Comparison of ENCODE assay signal across 17 cellular contexts in the genomic region with DNA sequence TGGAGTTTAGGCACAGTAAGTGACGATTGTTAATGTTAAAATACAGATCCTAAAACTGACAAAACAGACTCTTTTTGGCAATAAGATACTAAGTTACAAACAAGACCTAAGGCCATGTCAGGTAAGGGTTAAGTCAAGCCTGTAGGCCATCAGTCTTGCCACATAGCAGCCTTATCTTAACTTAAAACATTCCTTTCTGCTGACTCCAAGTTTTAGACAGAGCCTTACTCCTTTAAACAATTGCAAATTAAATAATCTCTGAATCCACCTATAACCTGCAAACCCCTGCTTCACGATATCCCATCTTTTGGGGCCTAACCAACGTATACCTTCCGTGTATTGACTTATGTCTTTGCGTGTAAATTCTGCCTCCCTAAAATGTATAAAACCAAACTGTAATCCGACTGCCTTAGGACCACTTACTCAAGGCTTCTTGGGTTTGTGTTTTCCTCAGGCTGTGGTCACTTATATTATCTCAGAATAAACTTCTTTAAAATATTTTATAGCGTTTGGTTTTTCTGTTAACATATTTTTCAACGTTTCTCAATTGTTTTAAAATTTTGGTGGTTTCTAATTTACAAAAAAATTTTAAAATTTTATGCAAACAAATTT.
DNase-seq lines count a peak whose midpoint lies in the region; ATAC-seq, FAIRE-seq and TF ChIP-seq lines count a peak whose summit lies in the region.
"Had no signal": no experiment of that assay in that cellular context is flagged by ENCODE, and none has a peak within 500 bp of the region (broad histone marks: within the 10 kb centered on the region; RNA-seq: fewer than 3 reads in every experiment).

No MANE protein-coding gene starts in this region.

- H3K4me3 ChIP-seq in Panc1 (ENCODE audit: low read depth in 2 of 2, low read length in 2 of 2) (no peak overlapping the region), H1 (ENCODE audit: extremely low read depth in 1 of 4, insufficient read depth in 2 of 4, low read depth in 3 of 4, low read length in 4 of 4) (no peak overlapping the region), right cardiac atrium (ENCODE audit: low read length) (no peak overlapping the region)
- H3K4me3 ChIP-seq: ascending aorta had no signal

- H3K56ac ChIP-seq in H1 (replicated peaks; ENCODE audit: insufficient read length, low read depth, low read length) = no peak overlapping the region

- no peak overlapping the region for H4K8ac ChIP-seq in H1 (ENCODE audit: extremely low read depth, insufficient read depth, low read length)

- peak overlapping the region; percentile 48; the same call in 1 of the 2 replicates for H3K27ac ChIP-seq in Panc1 (ENCODE audit: low read length)
- H3K27ac ChIP-seq in H1 (ENCODE audit: low read depth, low read length) = no peak overlapping the region
- no peak overlapping the region for H3K27ac ChIP-seq in right cardiac atrium (ENCODE audit: low read length)
- H3K27ac ChIP-seq: ascending aorta had no signal

- no peak overlapping the region for H4K5ac ChIP-seq in H1 (ENCODE audit: insufficient read length, low read depth, low read length)

- H3K9ac ChIP-seq in H1 (replicated peaks in 1 of 4; ENCODE audit: extremely low read depth in 1 of 4, low read depth in 3 of 4, low read length in 3 of 4) = no peak overlapping the region

- H3K79me1 ChIP-seq in H1 (ENCODE audit: low read depth, low read length) = no peaks in the 10 kb centered on the region

- H3K27ac Mint-ChIP-seq in mesothelial cell of epicardium = peak overlapping the region; percentile 81
- no peak overlapping the region for H3K27ac Mint-ChIP-seq in naive thymus-derived CD8-positive, alpha-beta T cell
- H3K27ac Mint-ChIP-seq: activated CD8-positive, alpha-beta memory T cell treated with anti-CD3 and anti-CD28 coated beads, Interleukin-2, amount 10 ng/mL, durations not matched to agents 7 days and 5 days; naive thymus-derived CD4-positive, alpha-beta T cell; T-helper 1 cell treated with Interleukin-12 subunit alpha and Interleukin-12 subunit beta and Interleukin-4 antibody, amounts not matched to agents 30 μg/mL and 1 μg/mL, for 36 hours had no signal

- no peaks in the 10 kb centered on the region for H3K79me2 ChIP-seq in H1 (ENCODE audit: control insufficient read depth in 1 of 2, insufficient read depth in 2 of 2, low read length in 2 of 2)

- H2BK12ac ChIP-seq in H1 (ENCODE audit: low read depth, low read length) = no peak overlapping the region

- H3K23me2 ChIP-seq in H1 (ENCODE audit: low read depth, low read length) = no peaks in the 10 kb centered on the region

- no peaks in the 10 kb centered on the region for H3K27me3 Mint-ChIP-seq in mesothelial cell of epicardium (ENCODE audit: low read depth)
- H3K27me3 Mint-ChIP-seq in naive thymus-derived CD8-positive, alpha-beta T cell = no peaks in the 10 kb centered on the region
- H3K27me3 Mint-ChIP-seq: activated CD8-positive, alpha-beta memory T cell treated with anti-CD3 and anti-CD28 coated beads, Interleukin-2, amount 10 ng/mL, durations not matched to agents 7 days and 5 days had no signal

- H3K4me2 ChIP-seq in H1 (ENCODE audit: insufficient read depth in 1 of 2, low read depth in 2 of 2, low read length in 2 of 2) = no peak overlapping the region

- no peak overlapping the region for H3K4me3 Mint-ChIP-seq in mesothelial cell of epicardium
- H3K4me3 Mint-ChIP-seq in naive thymus-derived CD8-positive, alpha-beta T cell = no peak overlapping the region
- H3K4me3 Mint-ChIP-seq: activated CD8-positive, alpha-beta memory T cell treated with anti-CD3 and anti-CD28 coated beads, Interleukin-2, amount 10 ng/mL, durations not matched to agents 7 days and 5 days; naive thymus-derived CD4-positive, alpha-beta T cell; T-helper 1 cell treated with Interleukin-12 subunit alpha and Interleukin-12 subunit beta and Interleukin-4 antibody, amounts not matched to agents 30 μg/mL and 1 μg/mL, for 36 hours had no signal

- in situ Hi-C loops in Panc1 (cut with HindIII; ENCODE audit: low pct_unique_long_range_greater_than_20kb, low sequenced_read_pairs) = no loop called here

- no peak for TF ChIP-seq RAD21 in H1 (IDR thresholded peaks at IDR 0.05 in 1 of 2, conservative IDR thresholded peaks at IDR 0.05 in 1 of 2; ENCODE audit: low read depth in 2 of 2, low read length in 2 of 2)

- no peak overlapping the region for H3K4ac ChIP-seq in H1 (replicated peaks; ENCODE audit: insufficient read length, low read depth, low read length)

- no peak overlapping the region for H3K23ac ChIP-seq in H1 (ENCODE audit: insufficient read length)

- H3K36me3 Mint-ChIP-seq in mesothelial cell of epicardium = peaks cover 4% of the 10 kb centered on the region
- peaks cover 0 to 2% (median 0%) of the 10 kb centered on the region in 3 donors for H3K36me3 Mint-ChIP-seq in naive thymus-derived CD8-positive, alpha-beta T cell
- H3K36me3 Mint-ChIP-seq: activated CD8-positive, alpha-beta memory T cell treated with anti-CD3 and anti-CD28 coated beads, Interleukin-2, amount 10 ng/mL, durations not matched to agents 7 days and 5 days had no signal

- H2AK5ac ChIP-seq in H1 (ENCODE audit: low read depth, low read length) = no peak overlapping the region

- peak overlapping the region; percentile 89 for H2AFZ ChIP-seq in H1 (ENCODE audit: low read length)

- no peak overlapping the region for H2BK5ac ChIP-seq in H1 (ENCODE audit: low read depth, low read length)

- CTCF ChIA-PET in Panc1 (lab: Charles Lee) (no interaction called here), H1 (lab: Charles Lee; ENCODE audit: partially characterized antibody) (interaction anchor here (1.1 to 1.8 kb wide), 2 partner anchors 15 kb away, joined by 3 to 6 read pairs; no protein-coding TSS in a partner anchor)

- intact Hi-C loops in Panc1 (cut with micrococcal nuclease; ENCODE audit: unreplicated experiment) = loop anchor here (10.0 kb wide), 1 partner anchor 201 kb away; no protein-coding TSS in a partner anchor
- intact Hi-C loops in right cardiac atrium (cut with DNase I) = loop anchor here in 1 of 4 donors (10.0 kb wide), 1 partner anchor 201 kb away; no protein-coding TSS in a partner anchor

- H4K20me1 ChIP-seq in H1 (replicated peaks in 1 of 2; ENCODE audit: control insufficient read depth in 1 of 2, insufficient read depth in 2 of 2, low read length in 2 of 2) = no peaks in the 10 kb centered on the region

- ATAC-seq in Panc1 = peak; percentile 87
- no peak for ATAC-seq in HG02623 (IDR thresholded peaks at IDR 0.05; ENCODE audit: unreplicated experiment)
- no peak for ATAC-seq in right cardiac atrium
- no peak for ATAC-seq in naive thymus-derived CD8-positive, alpha-beta T cell
- ATAC-seq: activated CD4-positive, CD25-positive, alpha-beta regulatory T cell treated with anti-CD3 and anti-CD28 coated beads, Interleukin-2, amount 50 U/mL, for 24 hours; activated CD8-positive, alpha-beta memory T cell treated with anti-CD3 and anti-CD28 coated beads, Interleukin-2, amount 10 ng/mL, durations not matched to agents 7 days and 5 days; naive thymus-derived CD4-positive, alpha-beta T cell had no signal

- H3K4me1 ChIP-seq in Panc1 (ENCODE audit: control insufficient read depth, insufficient read depth, low read length) = peaks cover 18% of the 10 kb centered on the region
- peaks cover 0 to 2% (median 0%) of the 10 kb centered on the region in 4 experiments; a peak in 1 of 7 replicates for H3K4me1 ChIP-seq in H1 (replicated peaks in 1 of 4; ENCODE audit: control insufficient read depth in 3 of 4, insufficient read depth in 4 of 4, low read length in 3 of 4)
- no peaks in the 10 kb centered on the region for H3K4me1 ChIP-seq in right cardiac atrium (ENCODE audit: control insufficient read depth, insufficient read depth, low read length)
- H3K4me1 ChIP-seq: ascending aorta had no signal

- DNase-seq in ELR (ENCODE audit: low read depth) (peak; percentile 34), Panc1 (ENCODE audit: low read depth, low spot score) (no peak), H1 (ENCODE audit: low read depth in 1 of 2, low spot score in 2 of 2) (no peak), mesothelial cell of epicardium (ENCODE audit: low spot score in 2 of 2, unreplicated experiment in 2 of 2) (no peak), NCI-H2171 (lab: John Stamatoyannopoulos, UW) (no peak), right cardiac atrium (no peak)
- DNase-seq in naive thymus-derived CD8-positive, alpha-beta T cell = no peak
- DNase-seq: activated CD8-positive, alpha-beta memory T cell treated with anti-CD3 and anti-CD28 coated beads, Interleukin-2, amount 10 ng/mL, durations not matched to agents 7 days and 5 days; activated effector memory CD4-positive, alpha-beta T cell treated with anti-CD3 and anti-CD28 coated beads, Interleukin-2, amount 50 U/mL, for 16 hours; naive thymus-derived CD4-positive, alpha-beta T cell; NCI-H187 treated with DMSO at 0.1 percent for 48 hours; NCI-H526; RPMI8226 had no signal

- H4K91ac ChIP-seq in H1 (replicated peaks; ENCODE audit: insufficient read length, low read length) = no peak overlapping the region

- H2BK20ac ChIP-seq in H1 (ENCODE audit: low read length) = no peak overlapping the region

- POLR2A ChIA-PET in Panc1 (lab: Charles Lee) = no interaction called here
- POLR2A ChIA-PET in H1 (lab: Charles Lee; ENCODE audit: partially characterized antibody) = no interaction called here
- POLR2A ChIA-PET in naive thymus-derived CD8-positive, alpha-beta T cell (lab: Charles Lee) = no interaction called here

- no peak for FAIRE-seq in H1 (lab: Jason Lieb, UNC)

- no peaks in the 10 kb centered on the region for H3K9me3 ChIP-seq in Panc1 (ENCODE audit: control insufficient read depth, insufficient read depth, low read depth, low read length)
- no peaks in the 10 kb centered on the region for H3K9me3 ChIP-seq in H1 (ENCODE audit: insufficient read depth in 2 of 2, low read depth in 1 of 2, low read length in 1 of 2)
- H3K9me3 ChIP-seq in right cardiac atrium (ENCODE audit: control insufficient read depth, low read length) = no peaks in the 10 kb centered on the region
- H3K9me3 ChIP-seq: ascending aorta had no signal

- H2BK120ac ChIP-seq in H1 (replicated peaks; ENCODE audit: low read depth, low read length) = no peak overlapping the region

- TF ChIP-seq POLR2A in H1 (IDR thresholded peaks at IDR 0.05; ENCODE audit: control extremely low read depth in 1 of 2, low read depth in 2 of 2, low read length in 2 of 2) = no peak

- no peak for TF ChIP-seq CTCF in Panc1 (IDR thresholded peaks at IDR 0.05)
- no peak for TF ChIP-seq CTCF in H1 (IDR thresholded peaks at IDR 0.05; ENCODE audit: control extremely low read depth in 1 of 3, insufficient read depth in 1 of 3, low read depth in 1 of 3, low read length in 3 of 3)
- no peak for TF ChIP-seq CTCF in mesothelial cell of epicardium (IDR thresholded peaks at IDR 0.05; ENCODE audit: unreplicated experiment)

- H3K18ac ChIP-seq in H1 (ENCODE audit: extremely low read depth, low read length) = no peak overlapping the region

- H3K27me3 ChIP-seq in Panc1 (ENCODE audit: control insufficient read depth, insufficient read depth, low read length) (no peaks in the 10 kb centered on the region), H1 (replicated peaks in 1 of 4; ENCODE audit: control insufficient read depth in 3 of 4, extremely low read depth in 1 of 4, insufficient read depth in 3 of 4, low read length in 3 of 4) (no peaks in the 10 kb centered on the region), right cardiac atrium (ENCODE audit: control insufficient read depth, insufficient read depth) (no peaks in the 10 kb centered on the region)
- H3K27me3 ChIP-seq: ascending aorta had no signal

- H3K4me1 Mint-ChIP-seq in mesothelial cell of epicardium = peaks cover 23% of the 10 kb centered on the region
- peaks cover 0 to 4% (median 2%) of the 10 kb centered on the region in 4 donors for H3K4me1 Mint-ChIP-seq in naive thymus-derived CD8-positive, alpha-beta T cell

- no peak overlapping the region for H3K14ac ChIP-seq in H1 (ENCODE audit: insufficient read length)

- WGBS in H1 (ENCODE audit: extremely low coverage in 1 of 2, insufficient coverage in 1 of 2, insufficient read length in 1 of 2, insufficient replicate concordance in 2 of 2, low coverage in 1 of 2, low lambda C conversion rate in 2 of 2, missing lambda C conversion rate in 1 of 2), 2 experiments = 88% methylated on average over 8 of the region's 8 CpGs; no CpG with 5 or more reads in 1 of the 2 experiments
- WGBS in right cardiac atrium = 42% methylated on average over 8 of the region's 8 CpGs

- BruUV-seq in Panc1 (replicated peaks; lab: Mats Ljungman, UMichigan) = no TSS peak

- H3K9me3 Mint-ChIP-seq in mesothelial cell of epicardium = peaks cover 21% of the 10 kb centered on the region
- H3K9me3 Mint-ChIP-seq in naive thymus-derived CD8-positive, alpha-beta T cell = peaks cover 0 to 1% (median 0%) of the 10 kb centered on the region in 9 donors
- H3K9me3 Mint-ChIP-seq: T-helper 1 cell treated with Interleukin-12 subunit alpha and Interleukin-12 subunit beta and Interleukin-4 antibody, amounts not matched to agents 30 μg/mL and 1 μg/mL, for 36 hours had no signal

- H3K36me3 ChIP-seq in Panc1 (ENCODE audit: control insufficient read depth, insufficient read depth, low read length) = no peaks in the 10 kb centered on the region
- no peaks in the 10 kb centered on the region for H3K36me3 ChIP-seq in H1 (ENCODE audit: control insufficient read depth in 2 of 4, insufficient read depth in 4 of 4, low read length in 3 of 4)
- H3K36me3 ChIP-seq: ascending aorta had no signal

- TF ChIP-seq EP300 in H1 (IDR thresholded peaks at IDR 0.05; ENCODE audit: borderline replicate concordance in 1 of 2, low read depth in 2 of 2, low read length in 2 of 2) = no peak

- H2BK15ac ChIP-seq in H1 (ENCODE audit: low read length) = no peak overlapping the region
